8 cellular contexts compared by ENCODE assay signal in the genomic region with DNA sequence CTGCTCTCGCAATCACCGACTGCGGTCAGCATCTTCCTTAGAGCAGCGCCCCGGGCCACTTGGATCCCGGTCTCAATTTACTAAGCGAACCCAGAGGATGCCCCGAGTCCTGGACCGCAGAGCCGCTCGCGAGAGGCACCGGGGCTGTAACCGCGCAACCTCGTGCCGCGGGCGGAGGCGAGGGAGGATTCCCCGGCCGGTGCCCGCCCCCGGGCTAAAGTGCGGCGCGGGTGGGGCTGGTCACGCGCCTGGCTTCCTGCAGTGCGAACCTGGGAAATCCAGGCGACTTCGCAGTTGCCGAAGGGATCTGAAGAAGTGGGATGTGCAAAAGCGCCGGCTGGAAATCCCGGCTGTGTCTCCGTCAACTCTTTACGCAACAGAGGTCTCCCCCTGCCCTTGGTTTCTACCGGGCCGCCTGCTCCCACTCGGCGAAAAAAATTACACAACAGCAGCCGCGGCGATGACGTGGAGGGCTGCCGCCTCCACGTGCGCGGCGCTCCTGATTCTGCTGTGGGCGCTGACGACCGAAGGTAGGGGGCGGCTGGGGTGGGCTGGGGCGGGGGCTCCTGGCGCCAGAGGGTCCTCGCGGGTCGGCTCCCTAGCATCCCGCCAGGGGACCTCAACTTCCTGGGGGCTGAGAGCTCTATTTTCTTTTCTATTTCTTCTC. TPM values are rescaled to one million over a fixed set of nuclear protein-coding genes. Genes with fewer than 3 reads are reported as not detected.
DNase-seq lines count a peak whose midpoint lies in the region; ATAC-seq and TF ChIP-seq lines count a peak whose summit lies in the region.

Gene NCR3LG1, plus strand, starts transcription at position 291 of the 667 bp plus-strand sequence. Its CDS starts 170 bp downstream, at position 461.

- peak within 1 kb of the TSS; percentile 83 to 86 (median 83) for H3K27ac Mint-ChIP-seq in IgD-negative memory B cell

- H3K9me3 Mint-ChIP-seq in IgD-negative memory B cell: peaks cover 0 to 7% (median 3%) of the 10 kb centered on the region in 3 donors

- peaks cover 30% of the 10 kb centered on the region for H3K27me3 Mint-ChIP-seq in IgD-negative memory B cell

- no peaks in the 10 kb centered on the region for H3K36me3 Mint-ChIP-seq in IgD-negative memory B cell

- H3K9me3 ChIP-seq in right atrium auricular region (no peaks in the 10 kb centered on the region), upper lobe of left lung (no peaks in the 10 kb centered on the region)

- H3K27me3 ChIP-seq in right atrium auricular region: no peaks in the 10 kb centered on the region
- no peaks in the 10 kb centered on the region for H3K27me3 ChIP-seq in upper lobe of left lung

- H3K36me3 ChIP-seq in right atrium auricular region: no peaks in the 10 kb centered on the region
- no peaks in the 10 kb centered on the region for H3K36me3 ChIP-seq in upper lobe of left lung

- peak in 1 of 4 donors; percentile 15 for TF ChIP-seq POLR2A in upper lobe of left lung (IDR thresholded peaks at IDR 0.05)

- peak within 1 kb of the TSS; percentile 80 to 96 (median 92) for H3K4me3 Mint-ChIP-seq in IgD-negative memory B cell

- peaks cover 0 to 25% of the 10 kb centered on the region in 2 donors for H3K4me1 ChIP-seq in right atrium auricular region
- H3K4me1 ChIP-seq in upper lobe of left lung: peaks cover 14 to 33% (median 19%) of the 10 kb centered on the region in 4 donors

- DNase-seq in DMS53 treated with DMSO at 0.1 percent for 48 hours (lab: John Stamatoyannopoulos, UW; ENCODE audit: unreplicated experiment) (peak; percentile 69), T-helper 2 cell (peak; percentile 25 to 78 (median 38)), amygdala (lab: John Stamatoyannopoulos, UW) (peak in 39 of 56 donors; percentile 5 to 68 (median 33)), right atrium auricular region (ENCODE audit: low spot score) (peak; percentile 79), posterior vena cava (ENCODE audit: low spot score) (peak; percentile 90), upper lobe of left lung (peak; percentile 63 to 93)

- ATAC-seq in upper lobe of left lung (ENCODE audit: low FRiP score in 2 of 2): peak; percentile 70 to 83
- ATAC-seq in HG03460 (IDR thresholded peaks at IDR 0.05; ENCODE audit: unreplicated experiment): no peak

- H3K4me3 ChIP-seq in right atrium auricular region (peak within 1 kb of the TSS; percentile 62 to 73), upper lobe of left lung (peak within 1 kb of the TSS; percentile 46 to 69 (median 55))

- TF ChIP-seq CTCF in right atrium auricular region (IDR thresholded peaks at IDR 0.05) (no peak), upper lobe of left lung (IDR thresholded peaks at IDR 0.05) (no peak)

- intact Hi-C loops in posterior vena cava (cut with DNase I): no loop called here

- peaks cover 17 to 31% (median 22%) of the 10 kb centered on the region in 3 donors for H3K4me1 Mint-ChIP-seq in IgD-negative memory B cell

- WGBS in upper lobe of left lung, 2 donors: 1 to 3% methylated on average over 30 to 50 of the region's 61 CpGs

- TF ChIP-seq EP300 in upper lobe of left lung (IDR thresholded peaks at IDR 0.05): no peak

- H3K27ac ChIP-seq in right atrium auricular region (peak within 1 kb of the TSS; percentile 85 to 87), upper lobe of left lung (peak within 1 kb of the TSS in 3 of 4 donors; percentile 4 to 45 (median 17))

RNA-seq across cellular contexts. Expression of gene NCR3LG1, which starts in this region (rescaled TPM):
- not detected for polyA plus RNA-seq in IgD-negative memory B cell
- total RNA-seq in right atrium auricular region (1 to 10 TPM; 2.0 to 3.6 TPM), posterior vena cava (1 to 10 TPM; 2.5 to 2.9 TPM), upper lobe of left lung (1 to 10 TPM; 3.6 to 7.6 (median 4.5) TPM)

Comparison
In these comparisons a context has a peak if more than half of its experiments do, and no peak if none do; other contexts are left out.
1. DNase-seq: peak in every context shown above with its lines; median percentile 90 in posterior vena cava; 79 in right atrium auricular region; 78 in upper lobe of left lung; 69 in DMS53 treated with DMSO at 0.1 percent for 48 hours; 38 in T-helper 2 cell; 33 in amygdala.